In genomic region chr7:130205084-130205947, GRCh38 we compare ENCODE assay signal across 1 cellular context.
TF ChIP-seq lines count a peak whose summit lies in the region.

TMEM209 (minus strand) TSS chr7:130205406; CDS start chr7:130205375, 31 bp downstream.

TF ChIP-seq in HepG2, 621 proteins besides CTCF, POLR2A, EP300 and RAD21 (continued from another document and continues in another):
- TF ChIP-seq POGK (CRISPR knock-in tag; conservative IDR thresholded peaks at IDR 0.05), result peak; percentile 87
- TF ChIP-seq MEF2D (CRISPR knock-in tag; IDR thresholded peaks at IDR 0.05), result peak; percentile 69; the same call in 1 of the 2 replicates
- TF ChIP-seq TFE3 (CRISPR knock-in tag; IDR thresholded peaks at IDR 0.05), result 0 out of 2 replicates have a peak, but pooled peaks have one; percentile 20
- no peak for TF ChIP-seq ZNF740 (CRISPR knock-in tag; IDR thresholded peaks at IDR 0.05)
- TF ChIP-seq, protein P1, sequence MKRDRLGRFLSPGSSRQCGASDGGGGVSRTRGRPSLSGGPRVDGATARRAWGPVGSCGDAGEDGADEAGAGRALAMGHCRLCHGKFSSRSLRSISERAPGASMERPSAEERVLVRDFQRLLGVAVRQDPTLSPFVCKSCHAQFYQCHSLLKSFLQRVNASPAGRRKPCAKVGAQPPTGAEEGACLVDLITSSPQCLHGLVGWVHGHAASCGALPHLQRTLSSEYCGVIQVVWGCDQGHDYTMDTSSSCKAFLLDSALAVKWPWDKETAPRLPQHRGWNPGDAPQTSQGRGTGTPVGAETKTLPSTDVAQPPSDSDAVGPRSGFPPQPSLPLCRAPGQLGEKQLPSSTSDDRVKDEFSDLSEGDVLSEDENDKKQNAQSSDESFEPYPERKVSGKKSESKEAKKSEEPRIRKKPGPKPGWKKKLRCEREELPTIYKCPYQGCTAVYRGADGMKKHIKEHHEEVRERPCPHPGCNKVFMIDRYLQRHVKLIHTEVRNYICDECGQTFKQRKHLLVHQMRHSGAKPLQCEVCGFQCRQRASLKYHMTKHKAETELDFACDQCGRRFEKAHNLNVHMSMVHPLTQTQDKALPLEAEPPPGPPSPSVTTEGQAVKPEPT (CRISPR knock-in tag; IDR thresholded peaks at IDR 0.05; ENCODE audit: low read depth), result peak; percentile 56; the same call in 1 of the 2 replicates
- no peak for TF ChIP-seq KLF9 (CRISPR knock-in tag; IDR thresholded peaks at IDR 0.05; ENCODE audit: low read depth)
- no peak for TF ChIP-seq ZNF382 (CRISPR knock-in tag; IDR thresholded peaks at IDR 0.05; ENCODE audit: borderline replicate concordance)
- TF ChIP-seq ZNF747 (CRISPR knock-in tag; IDR thresholded peaks at IDR 0.05; ENCODE audit: borderline replicate concordance), result peak; percentile 72; the same call in 1 of the 2 replicates
- no peak for TF ChIP-seq FOXO4 (CRISPR knock-in tag; conservative IDR thresholded peaks at IDR 0.05)
- no peak for TF ChIP-seq ZNF251 (CRISPR knock-in tag; IDR thresholded peaks at IDR 0.05)
- TF ChIP-seq ZFP82 (CRISPR knock-in tag; IDR thresholded peaks at IDR 0.05; ENCODE audit: borderline replicate concordance), result no peak
- TF ChIP-seq ZNF468 (CRISPR knock-in tag; IDR thresholded peaks at IDR 0.05), result no peak
- TF ChIP-seq, protein P2, sequence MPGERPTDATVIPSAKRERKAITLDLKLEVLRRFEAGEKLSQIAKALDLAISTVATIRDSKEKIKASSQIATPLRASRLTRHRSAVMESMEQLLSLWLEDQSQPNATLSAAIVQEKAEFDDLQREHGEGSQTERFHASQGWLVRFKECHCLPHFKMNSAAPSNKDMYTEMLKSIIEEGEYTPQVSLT (CRISPR knock-in tag; IDR thresholded peaks at IDR 0.05; ENCODE audit: borderline replicate concordance, low read depth), result no peak
- peak; percentile 90 for TF ChIP-seq PHF8 (CRISPR knock-in tag; IDR thresholded peaks at IDR 0.05)
- no peak for TF ChIP-seq NCOR1 (IDR thresholded peaks at IDR 0.05; ENCODE audit: borderline replicate concordance, low read length)
- peak; percentile 86 for TF ChIP-seq YY1 (IDR thresholded peaks at IDR 0.05; ENCODE audit: insufficient read depth, insufficient replicate concordance, low read depth, low read length)
- TF ChIP-seq ZNF549 (CRISPR knock-in tag; IDR thresholded peaks at IDR 0.05), result no peak
- 0 out of 2 replicates have a peak, but pooled peaks have one; percentile 45 for TF ChIP-seq BRCA1 (CRISPR knock-in tag; IDR thresholded peaks at IDR 0.05)
- TF ChIP-seq, protein P3, sequence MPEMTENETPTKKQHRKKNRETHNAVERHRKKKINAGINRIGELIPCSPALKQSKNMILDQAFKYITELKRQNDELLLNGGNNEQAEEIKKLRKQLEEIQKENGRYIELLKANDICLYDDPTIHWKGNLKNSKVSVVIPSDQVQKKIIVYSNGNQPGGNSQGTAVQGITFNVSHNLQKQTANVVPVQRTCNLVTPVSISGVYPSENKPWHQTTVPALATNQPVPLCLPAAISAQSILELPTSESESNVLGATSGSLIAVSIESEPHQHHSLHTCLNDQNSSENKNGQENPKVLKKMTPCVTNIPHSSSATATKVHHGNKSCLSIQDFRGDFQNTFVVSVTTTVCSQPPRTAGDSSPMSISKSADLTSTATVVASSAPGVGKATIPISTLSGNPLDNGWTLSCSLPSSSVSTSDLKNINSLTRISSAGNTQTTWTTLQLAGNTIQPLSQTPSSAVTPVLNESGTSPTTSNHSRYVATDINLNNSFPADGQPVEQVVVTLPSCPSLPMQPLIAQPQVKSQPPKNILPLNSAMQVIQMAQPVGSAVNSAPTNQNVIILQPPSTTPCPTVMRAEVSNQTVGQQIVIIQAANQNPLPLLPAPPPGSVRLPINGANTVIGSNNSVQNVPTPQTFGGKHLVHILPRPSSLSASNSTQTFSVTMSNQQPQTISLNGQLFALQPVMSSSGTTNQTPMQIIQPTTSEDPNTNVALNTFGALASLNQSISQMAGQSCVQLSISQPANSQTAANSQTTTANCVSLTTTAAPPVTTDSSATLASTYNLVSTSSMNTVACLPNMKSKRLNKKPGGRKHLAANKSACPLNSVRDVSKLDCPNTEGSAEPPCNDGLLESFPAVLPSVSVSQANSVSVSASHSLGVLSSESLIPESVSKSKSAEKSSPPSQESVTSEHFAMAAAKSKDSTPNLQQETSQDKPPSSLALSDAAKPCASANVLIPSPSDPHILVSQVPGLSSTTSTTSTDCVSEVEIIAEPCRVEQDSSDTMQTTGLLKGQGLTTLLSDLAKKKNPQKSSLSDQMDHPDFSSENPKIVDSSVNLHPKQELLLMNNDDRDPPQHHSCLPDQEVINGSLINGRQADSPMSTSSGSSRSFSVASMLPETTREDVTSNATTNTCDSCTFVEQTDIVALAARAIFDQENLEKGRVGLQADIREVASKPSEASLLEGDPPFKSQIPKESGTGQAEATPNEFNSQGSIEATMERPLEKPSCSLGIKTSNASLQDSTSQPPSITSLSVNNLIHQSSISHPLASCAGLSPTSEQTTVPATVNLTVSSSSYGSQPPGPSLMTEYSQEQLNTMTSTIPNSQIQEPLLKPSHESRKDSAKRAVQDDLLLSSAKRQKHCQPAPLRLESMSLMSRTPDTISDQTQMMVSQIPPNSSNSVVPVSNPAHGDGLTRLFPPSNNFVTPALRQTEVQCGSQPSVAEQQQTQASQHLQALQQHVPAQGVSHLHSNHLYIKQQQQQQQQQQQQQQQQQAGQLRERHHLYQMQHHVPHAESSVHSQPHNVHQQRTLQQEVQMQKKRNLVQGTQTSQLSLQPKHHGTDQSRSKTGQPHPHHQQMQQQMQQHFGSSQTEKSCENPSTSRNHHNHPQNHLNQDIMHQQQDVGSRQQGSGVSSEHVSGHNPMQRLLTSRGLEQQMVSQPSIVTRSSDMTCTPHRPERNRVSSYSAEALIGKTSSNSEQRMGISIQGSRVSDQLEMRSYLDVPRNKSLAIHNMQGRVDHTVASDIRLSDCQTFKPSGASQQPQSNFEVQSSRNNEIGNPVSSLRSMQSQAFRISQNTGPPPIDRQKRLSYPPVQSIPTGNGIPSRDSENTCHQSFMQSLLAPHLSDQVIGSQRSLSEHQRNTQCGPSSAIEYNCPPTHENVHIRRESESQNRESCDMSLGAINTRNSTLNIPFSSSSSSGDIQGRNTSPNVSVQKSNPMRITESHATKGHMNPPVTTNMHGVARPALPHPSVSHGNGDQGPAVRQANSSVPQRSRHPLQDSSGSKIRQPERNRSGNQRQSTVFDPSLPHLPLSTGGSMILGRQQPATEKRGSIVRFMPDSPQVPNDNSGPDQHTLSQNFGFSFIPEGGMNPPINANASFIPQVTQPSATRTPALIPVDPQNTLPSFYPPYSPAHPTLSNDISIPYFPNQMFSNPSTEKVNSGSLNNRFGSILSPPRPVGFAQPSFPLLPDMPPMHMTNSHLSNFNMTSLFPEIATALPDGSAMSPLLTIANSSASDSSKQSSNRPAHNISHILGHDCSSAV (CRISPR knock-in tag; IDR thresholded peaks at IDR 0.05; ENCODE audit: borderline replicate concordance), result no peak
- no peak for TF ChIP-seq CAMTA2 (CRISPR knock-in tag; IDR thresholded peaks at IDR 0.05; ENCODE audit: borderline replicate concordance)
- TF ChIP-seq ZNF34 (CRISPR knock-in tag; IDR thresholded peaks at IDR 0.05; ENCODE audit: borderline replicate concordance), result no peak
- TF ChIP-seq TCF7 (IDR thresholded peaks at IDR 0.05; ENCODE audit: low read depth), result no peak
- TF ChIP-seq, protein P4, sequence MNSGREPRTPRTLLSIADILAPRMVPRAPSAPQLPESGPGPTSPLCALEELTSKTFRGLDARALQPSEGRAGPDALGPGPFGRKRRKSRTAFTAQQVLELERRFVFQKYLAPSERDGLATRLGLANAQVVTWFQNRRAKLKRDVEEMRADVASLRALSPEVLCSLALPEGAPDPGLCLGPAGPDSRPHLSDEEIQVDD (CRISPR knock-in tag; IDR thresholded peaks at IDR 0.05; ENCODE audit: borderline replicate concordance), result no peak
- TF ChIP-seq ZNF660 (CRISPR knock-in tag; IDR thresholded peaks at IDR 0.05; ENCODE audit: borderline replicate concordance, low read depth), result no peak
- TF ChIP-seq TRAFD1 (CRISPR knock-in tag; IDR thresholded peaks at IDR 0.05; ENCODE audit: borderline replicate concordance), result 0 out of 2 replicates have a peak, but pooled peaks have one; percentile 33
- 0 out of 2 replicates have a peak, but pooled peaks have one; percentile 20 for TF ChIP-seq GTF2F1 (IDR thresholded peaks at IDR 0.05; ENCODE audit: low read length)
- TF ChIP-seq, protein P5, sequence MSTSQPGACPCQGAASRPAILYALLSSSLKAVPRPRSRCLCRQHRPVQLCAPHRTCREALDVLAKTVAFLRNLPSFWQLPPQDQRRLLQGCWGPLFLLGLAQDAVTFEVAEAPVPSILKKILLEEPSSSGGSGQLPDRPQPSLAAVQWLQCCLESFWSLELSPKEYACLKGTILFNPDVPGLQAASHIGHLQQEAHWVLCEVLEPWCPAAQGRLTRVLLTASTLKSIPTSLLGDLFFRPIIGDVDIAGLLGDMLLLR (CRISPR knock-in tag; IDR thresholded peaks at IDR 0.05), result no peak
- TF ChIP-seq, protein P6, sequence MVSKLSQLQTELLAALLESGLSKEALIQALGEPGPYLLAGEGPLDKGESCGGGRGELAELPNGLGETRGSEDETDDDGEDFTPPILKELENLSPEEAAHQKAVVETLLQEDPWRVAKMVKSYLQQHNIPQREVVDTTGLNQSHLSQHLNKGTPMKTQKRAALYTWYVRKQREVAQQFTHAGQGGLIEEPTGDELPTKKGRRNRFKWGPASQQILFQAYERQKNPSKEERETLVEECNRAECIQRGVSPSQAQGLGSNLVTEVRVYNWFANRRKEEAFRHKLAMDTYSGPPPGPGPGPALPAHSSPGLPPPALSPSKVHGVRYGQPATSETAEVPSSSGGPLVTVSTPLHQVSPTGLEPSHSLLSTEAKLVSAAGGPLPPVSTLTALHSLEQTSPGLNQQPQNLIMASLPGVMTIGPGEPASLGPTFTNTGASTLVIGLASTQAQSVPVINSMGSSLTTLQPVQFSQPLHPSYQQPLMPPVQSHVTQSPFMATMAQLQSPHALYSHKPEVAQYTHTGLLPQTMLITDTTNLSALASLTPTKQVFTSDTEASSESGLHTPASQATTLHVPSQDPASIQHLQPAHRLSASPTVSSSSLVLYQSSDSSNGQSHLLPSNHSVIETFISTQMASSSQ (IDR thresholded peaks at IDR 0.05; ENCODE audit: low read depth), result no peak
- TF ChIP-seq, protein P6 (CRISPR knock-in tag; IDR thresholded peaks at IDR 0.05; ENCODE audit: borderline replicate concordance), result no peak
- no peak for TF ChIP-seq ZNF367 (CRISPR knock-in tag; IDR thresholded peaks at IDR 0.05; ENCODE audit: borderline replicate concordance)
- TF ChIP-seq ZNF17 (CRISPR knock-in tag; IDR thresholded peaks at IDR 0.05), result no peak
- TF ChIP-seq MYC (CRISPR knock-in tag; IDR thresholded peaks at IDR 0.05; ENCODE audit: borderline replicate concordance), result peak; percentile 69; the same call in 1 of the 2 replicates
